25 cellular contexts compared by ENCODE assay signal in genomic region chr3:141246224-141246957, GRCh38. TPM values are rescaled to one million over a fixed set of nuclear protein-coding genes. Genes with fewer than 3 reads are reported as not detected.
DNase-seq lines count a peak whose midpoint lies in the region; ATAC-seq and TF ChIP-seq lines count a peak whose summit lies in the region.
"Had no signal": no experiment of that assay in that cellular context is flagged by ENCODE, and none has a peak within 500 bp of the region (broad histone marks: within the 10 kb centered on the region; RNA-seq: fewer than 3 reads in every experiment).

No MANE protein-coding gene starts in this region.

- H3K79me2 ChIP-seq in parathyroid adenoma = peaks cover 32% of the 10 kb centered on the region

- H3K9ac ChIP-seq in endodermal cell (ENCODE audit: extremely low read depth, low read length, poor library complexity, severe bottlenecking) = no peak overlapping the region
- no peak overlapping the region for H3K9ac ChIP-seq in parathyroid adenoma
- H3K9ac ChIP-seq: BLaER1 treated with 17β-estradiol and CSF1 and Interleukin-3, amounts not matched to agents 10 nM and 100 nM had no signal

- POLR2A ChIA-PET in activated CD8-positive, alpha-beta T cell treated with anti-CD3 and anti-CD28 coated beads, Interleukin-2, amount 10 ng/mL, durations not matched to agents 7 days and 5 days (lab: Charles Lee) = interaction anchor here (0.9 to 1.9 kb wide), 4 partner anchors 8 to 240 kb away, joined by 3 to 11 read pairs (median 4); no protein-coding TSS in a partner anchor
- POLR2A ChIA-PET in activated CD8-positive, alpha-beta T cell treated with anti-CD3 and anti-CD28 coated beads for 36 hours (lab: Charles Lee) = interaction anchor here (0.9 to 2.2 kb wide), 6 partner anchors 8 to 32 kb away, joined by 3 to 10 read pairs (median 3); partner anchors contain the start of gene PXYLP1

- no peaks in the 10 kb centered on the region for H3K4me1 ChIP-seq in endodermal cell (ENCODE audit: control insufficient read depth, insufficient read depth, low read length)
- peaks cover 38% of the 10 kb centered on the region for H3K4me1 ChIP-seq in parathyroid adenoma
- peaks cover 22% of the 10 kb centered on the region for H3K4me1 ChIP-seq in vagina
- H3K4me1 ChIP-seq: SJCRH30 had no signal

- H3K9me3 ChIP-seq in endodermal cell (ENCODE audit: control insufficient read depth, low read length) (no peaks in the 10 kb centered on the region), parathyroid adenoma (ENCODE audit: control insufficient read depth, low read length) (no peaks in the 10 kb centered on the region), vagina (no peaks in the 10 kb centered on the region)
- H3K9me3 ChIP-seq: BLaER1 treated with 17β-estradiol and CSF1 and Interleukin-3, amounts not matched to agents 10 nM and 100 nM had no signal

- peaks cover 26% of the 10 kb centered on the region for H3K36me3 ChIP-seq in endodermal cell (ENCODE audit: control insufficient read depth, insufficient read depth, low read length)
- H3K36me3 ChIP-seq in parathyroid adenoma (ENCODE audit: control insufficient read depth, insufficient read depth, low read length) = no peaks in the 10 kb centered on the region
- no peaks in the 10 kb centered on the region for H3K36me3 ChIP-seq in vagina
- H3K36me3 ChIP-seq: SJCRH30 had no signal

- 90 to 95% methylated on average over 3 to 5 of the region's 5 CpGs for WGBS in endodermal cell (ENCODE audit: insufficient coverage in 1 of 2, insufficient read length in 1 of 2), 2 experiments

- CTCF ChIA-PET in activated CD8-positive, alpha-beta T cell treated with anti-CD3 and anti-CD28 coated beads, Interleukin-2, amount 10 ng/mL, durations not matched to agents 7 days and 5 days (lab: Charles Lee) = interaction anchor here (1.0 to 16.6 kb wide), 5 partner anchors 9 to 114 kb away, joined by 3 to 337 read pairs (median 4); partner anchors contain the start of gene PXYLP1
- CTCF ChIA-PET in activated CD8-positive, alpha-beta T cell treated with anti-CD3 and anti-CD28 coated beads for 36 hours (lab: Charles Lee) = interaction anchor here (0.7 to 2.3 kb wide), 7 partner anchors 9 to 33 kb away, joined by 3 to 25 read pairs (median 3); partner anchors contain the start of gene PXYLP1

- H3K36me3 Mint-ChIP-seq in activated CD8-positive, alpha-beta T cell treated with anti-CD3 and anti-CD28 coated beads, Interleukin-2, amount 10 ng/mL, durations not matched to agents 7 days and 5 days (ENCODE audit: low read depth) = peaks cover 10% of the 10 kb centered on the region
- H3K36me3 Mint-ChIP-seq in activated CD8-positive, alpha-beta T cell treated with anti-CD3 and anti-CD28 coated beads for 36 hours (ENCODE audit: low read depth) = peaks cover 7% of the 10 kb centered on the region
- peaks cover 22% of the 10 kb centered on the region for H3K36me3 Mint-ChIP-seq in endodermal cell (ENCODE audit: low read depth)
- H3K36me3 Mint-ChIP-seq in activated naive CD8-positive, alpha-beta T cell treated with anti-CD3 and anti-CD28 coated beads for 36 hours = peaks cover 8% of the 10 kb centered on the region

- H3K4me3 ChIP-seq in endodermal cell (ENCODE audit: low read length) = no peak overlapping the region
- no peak overlapping the region for H3K4me3 ChIP-seq in parathyroid adenoma (ENCODE audit: low read depth, low read length)
- H3K4me3 ChIP-seq in vagina = no peak overlapping the region
- H3K4me3 ChIP-seq: BLaER1 treated with 17β-estradiol and CSF1 and Interleukin-3, amounts not matched to agents 10 nM and 100 nM; SJCRH30 had no signal

- peaks cover 20% of the 10 kb centered on the region for H3K4me1 Mint-ChIP-seq in activated CD8-positive, alpha-beta T cell treated with anti-CD3 and anti-CD28 coated beads, Interleukin-2, amount 10 ng/mL, durations not matched to agents 7 days and 5 days (ENCODE audit: low read depth)
- peaks cover 20% of the 10 kb centered on the region for H3K4me1 Mint-ChIP-seq in activated CD8-positive, alpha-beta T cell treated with anti-CD3 and anti-CD28 coated beads for 36 hours (ENCODE audit: low read depth)
- H3K4me1 Mint-ChIP-seq in endodermal cell = peaks cover 3% of the 10 kb centered on the region
- peaks cover 29% of the 10 kb centered on the region for H3K4me1 Mint-ChIP-seq in activated naive CD8-positive, alpha-beta T cell treated with anti-CD3 and anti-CD28 coated beads for 36 hours
- H3K4me1 Mint-ChIP-seq: IgD-negative memory B cell had no signal

- H3K27ac ChIP-seq in endodermal cell (ENCODE audit: low read depth, low read length) (no peak overlapping the region), parathyroid adenoma (peak overlapping the region; percentile 81), vagina (no peak overlapping the region)
- H3K27ac ChIP-seq: 22Rv1; BLaER1 treated with 17β-estradiol and CSF1 and Interleukin-3, amounts not matched to agents 10 nM and 100 nM; SJCRH30 had no signal

- DNase-seq in activated CD8-positive, alpha-beta T cell treated with anti-CD3 and anti-CD28 coated beads, Interleukin-2, amount 10 ng/mL, durations not matched to agents 7 days and 5 days = peak; percentile 10
- no peak for DNase-seq in activated CD8-positive, alpha-beta T cell treated with anti-CD3 and anti-CD28 coated beads for 36 hours
- DNase-seq in endodermal cell (peak; percentile 32), vagina (ENCODE audit: extremely low spot score in 2 of 2) (peak; percentile 44 to 46)
- DNase-seq in activated naive CD8-positive, alpha-beta T cell treated with anti-CD3 and anti-CD28 coated beads for 36 hours = no peak
- DNase-seq: ACHN; CD4-positive, alpha-beta memory T cell; DMS153; GOT3; HCEC 1CT; Karpas-422; MV-4-11; NCI-H1694; NCI-H2081; NCI-H2171; NCI-H524 treated with DMSO at 0.1 percent for 48 hours; NCI-H82; SJCRH30 had no signal

- intact Hi-C loops in activated CD8-positive, alpha-beta T cell treated with anti-CD3 and anti-CD28 coated beads for 36 hours (cut with micrococcal nuclease) = no loop called here
- intact Hi-C loops in vagina (cut with DNase I) = no loop called here

- peaks cover 5% of the 10 kb centered on the region for H3K9me3 Mint-ChIP-seq in activated CD8-positive, alpha-beta T cell treated with anti-CD3 and anti-CD28 coated beads, Interleukin-2, amount 10 ng/mL, durations not matched to agents 7 days and 5 days (ENCODE audit: insufficient read depth)
- no peaks in the 10 kb centered on the region for H3K9me3 Mint-ChIP-seq in activated CD8-positive, alpha-beta T cell treated with anti-CD3 and anti-CD28 coated beads for 36 hours
- no peaks in the 10 kb centered on the region for H3K9me3 Mint-ChIP-seq in endodermal cell
- peaks cover 2% of the 10 kb centered on the region for H3K9me3 Mint-ChIP-seq in activated naive CD8-positive, alpha-beta T cell treated with anti-CD3 and anti-CD28 coated beads for 36 hours
- H3K9me3 Mint-ChIP-seq: CD4-positive, alpha-beta memory T cell; IgD-negative memory B cell had no signal

- peak overlapping the region; percentile 34 for H2AFZ ChIP-seq in parathyroid adenoma

- no peak for TF ChIP-seq CTCF in activated CD8-positive, alpha-beta T cell treated with anti-CD3 and anti-CD28 coated beads for 36 hours (IDR thresholded peaks at IDR 0.05)
- TF ChIP-seq CTCF in endodermal cell (conservative IDR thresholded peaks at IDR 0.05) (no peak), parathyroid adenoma (IDR thresholded peaks at IDR 0.05) (no peak), vagina (IDR thresholded peaks at IDR 0.05) (no peak)

- ATAC-seq in activated CD8-positive, alpha-beta T cell treated with anti-CD3 and anti-CD28 coated beads, Interleukin-2, amount 10 ng/mL, durations not matched to agents 7 days and 5 days = no peak
- ATAC-seq in activated CD8-positive, alpha-beta T cell treated with anti-CD3 and anti-CD28 coated beads for 36 hours = no peak
- no peak for ATAC-seq in GM21390 (IDR thresholded peaks at IDR 0.05; ENCODE audit: unreplicated experiment)
- ATAC-seq in GM21515 (IDR thresholded peaks at IDR 0.05; ENCODE audit: unreplicated experiment) = no peak
- ATAC-seq: Panc1 had no signal

- H3K27me3 Mint-ChIP-seq in activated CD8-positive, alpha-beta T cell treated with anti-CD3 and anti-CD28 coated beads, Interleukin-2, amount 10 ng/mL, durations not matched to agents 7 days and 5 days (ENCODE audit: low read depth) = no peaks in the 10 kb centered on the region
- no peaks in the 10 kb centered on the region for H3K27me3 Mint-ChIP-seq in activated CD8-positive, alpha-beta T cell treated with anti-CD3 and anti-CD28 coated beads for 36 hours
- H3K27me3 Mint-ChIP-seq in endodermal cell (ENCODE audit: insufficient read depth) = no peaks in the 10 kb centered on the region
- H3K27me3 Mint-ChIP-seq in activated naive CD8-positive, alpha-beta T cell treated with anti-CD3 and anti-CD28 coated beads for 36 hours = no peaks in the 10 kb centered on the region
- H3K27me3 Mint-ChIP-seq: CD4-positive, alpha-beta memory T cell; IgD-negative memory B cell had no signal

- no peak overlapping the region for H3K4me3 Mint-ChIP-seq in activated CD8-positive, alpha-beta T cell treated with anti-CD3 and anti-CD28 coated beads, Interleukin-2, amount 10 ng/mL, durations not matched to agents 7 days and 5 days
- H3K4me3 Mint-ChIP-seq in activated CD8-positive, alpha-beta T cell treated with anti-CD3 and anti-CD28 coated beads for 36 hours = no peak overlapping the region
- no peak overlapping the region for H3K4me3 Mint-ChIP-seq in endodermal cell
- no peak overlapping the region for H3K4me3 Mint-ChIP-seq in activated naive CD8-positive, alpha-beta T cell treated with anti-CD3 and anti-CD28 coated beads for 36 hours
- H3K4me3 Mint-ChIP-seq: CD4-positive, alpha-beta memory T cell; IgD-negative memory B cell had no signal

- no peak overlapping the region for H3K4me2 ChIP-seq in parathyroid adenoma (ENCODE audit: low read length)
- H3K4me2 ChIP-seq: BLaER1 treated with 17β-estradiol and CSF1 and Interleukin-3, amounts not matched to agents 10 nM and 100 nM had no signal

- H3K27ac Mint-ChIP-seq in activated CD8-positive, alpha-beta T cell treated with anti-CD3 and anti-CD28 coated beads, Interleukin-2, amount 10 ng/mL, durations not matched to agents 7 days and 5 days = no peak overlapping the region
- H3K27ac Mint-ChIP-seq in activated CD8-positive, alpha-beta T cell treated with anti-CD3 and anti-CD28 coated beads for 36 hours = no peak overlapping the region
- H3K27ac Mint-ChIP-seq in endodermal cell = no peak overlapping the region
- H3K27ac Mint-ChIP-seq in activated naive CD8-positive, alpha-beta T cell treated with anti-CD3 and anti-CD28 coated beads for 36 hours = no peak overlapping the region
- H3K27ac Mint-ChIP-seq: IgD-negative memory B cell had no signal

- no peak for TF ChIP-seq POLR2A in vagina (IDR thresholded peaks at IDR 0.05)

- no peaks in the 10 kb centered on the region for H3K27me3 ChIP-seq in endodermal cell (ENCODE audit: control insufficient read depth, insufficient read depth, low read length, poor library complexity, severe bottlenecking)
- H3K27me3 ChIP-seq in parathyroid adenoma (ENCODE audit: control insufficient read depth, insufficient read depth, low read length) = no peaks in the 10 kb centered on the region
- no peaks in the 10 kb centered on the region for H3K27me3 ChIP-seq in vagina
- H3K27me3 ChIP-seq: BLaER1 treated with 17β-estradiol and CSF1 and Interleukin-3, amounts not matched to agents 10 nM and 100 nM; SJCRH30 had no signal

RNA-seq across cellular contexts. Expression of gene PXYLP1, which starts 14.8 kb away (rescaled TPM):
- total RNA-seq in activated CD8-positive, alpha-beta T cell treated with anti-CD3 and anti-CD28 coated beads, Interleukin-2, amount 10 ng/mL, durations not matched to agents 7 days and 5 days = 10 to 100 TPM; 15.0 to 16.5 TPM
- 10 to 100 TPM; 14.9 to 17.2 TPM for total RNA-seq in activated CD8-positive, alpha-beta T cell treated with anti-CD3 and anti-CD28 coated beads for 36 hours
- 10 to 100 TPM; 37.7 to 53.6 TPM for total RNA-seq in endodermal cell
- 28.7 TPM for polyA plus RNA-seq in endodermal cell (2013, experiment 1 of 2)
- polyA plus RNA-seq in endodermal cell (2013, experiment 2 of 2) = 23.8 TPM
- 16.7 TPM for total RNA-seq in vagina
- 10 to 100 TPM in 1 of 2 experiments, 1 to 10 TPM in 1; 9.9 to 10.5 TPM for total RNA-seq in activated naive CD8-positive, alpha-beta T cell treated with anti-CD3 and anti-CD28 coated beads for 36 hours

Comparison
In these comparisons a context has a peak if more than half of its experiments do, and no peak if none do; other contexts are left out.
1. DNase-seq: peak in activated CD8-positive, alpha-beta T cell treated with anti-CD3 and anti-CD28 coated beads, Interleukin-2, amount 10 ng/mL, durations not matched to agents 7 days and 5 days (single experiment), endodermal cell (single experiment) and vagina (2 of 2); none in activated CD8-positive, alpha-beta T cell treated with anti-CD3 and anti-CD28 coated beads for 36 hours (single experiment) and activated naive CD8-positive, alpha-beta T cell treated with anti-CD3 and anti-CD28 coated beads for 36 hours (single experiment).